In the genomic region with DNA sequence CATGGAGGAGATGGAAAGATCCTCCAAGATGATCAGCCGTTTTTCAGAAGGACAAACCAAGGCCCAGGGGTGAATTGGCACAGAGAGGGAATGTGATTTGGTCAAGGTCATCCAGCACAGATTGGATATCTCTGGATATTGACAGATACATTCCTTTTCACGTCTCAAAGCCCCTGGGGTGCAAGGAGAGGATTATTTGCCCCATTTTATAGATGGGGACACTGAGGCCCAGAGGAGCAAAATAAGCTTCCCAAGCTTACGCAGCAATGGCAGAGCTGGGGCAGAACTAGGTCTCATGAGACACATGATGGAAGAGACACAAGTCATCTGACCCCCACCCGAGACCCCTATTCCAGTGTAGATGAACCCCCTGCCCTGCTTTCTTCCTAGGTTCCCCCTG, we compare ENCODE assay signal across 10 cellular contexts. TPM values are rescaled to one million over a fixed set of nuclear protein-coding genes. Genes with fewer than 3 reads are reported as not detected.
DNase-seq lines count a peak whose midpoint lies in the region; ATAC-seq and TF ChIP-seq lines count a peak whose summit lies in the region.
"Had no signal": no experiment of that assay in that cellular context is flagged by ENCODE, and none has a peak within 500 bp of the region (broad histone marks: within the 10 kb centered on the region; RNA-seq: fewer than 3 reads in every experiment).

No MANE protein-coding gene starts in this region.

- no peak for ATAC-seq in GM23338
- no peak for ATAC-seq in lung (ENCODE audit: insufficient read depth, low FRiP score)
- no peak for ATAC-seq in HG02981 (IDR thresholded peaks at IDR 0.05; ENCODE audit: unreplicated experiment)

- WGBS in lung, 2 donors, result 80 to 82% methylated on average over 4 of the region's 4 CpGs

- no peak overlapping the region for H3K27ac Mint-ChIP-seq in GM23338

- H3K9me2 ChIP-seq in GM23338 (ENCODE audit: insufficient read depth), result no peaks in the 10 kb centered on the region

- no peak overlapping the region for H3K9ac ChIP-seq in subcutaneous abdominal adipose tissue (ENCODE audit: low read length in 5 of 5)

- H3K79me2 ChIP-seq in GM23338 (replicated peaks; ENCODE audit: insufficient read depth), result no peaks in the 10 kb centered on the region

- H3K4me1 Mint-ChIP-seq in GM23338, result peaks cover 34% of the 10 kb centered on the region

- H3K36me3 Mint-ChIP-seq in GM23338 (ENCODE audit: low read depth), result no peaks in the 10 kb centered on the region

- DNase-seq in GM23338 (ENCODE audit: low spot score) (no peak), lung (ENCODE audit: low spot score) (no peak), mucosa of gallbladder (ENCODE audit: low spot score) (no peak), NCI-H2227 (lab: John Stamatoyannopoulos, UW; ENCODE audit: unreplicated experiment) (no peak), AML-193 (lab: John Stamatoyannopoulos, UW) (no peak)
- DNase-seq: activated gamma-delta T cell; effector memory CD4-positive, alpha-beta T cell had no signal

- peaks cover 14% of the 10 kb centered on the region for H3K27me3 Mint-ChIP-seq in GM23338 (ENCODE audit: insufficient read depth, low read depth, poor library complexity)

- H3K4me3 ChIP-seq in GM23338 (no peak overlapping the region), lung (no peak overlapping the region), subcutaneous abdominal adipose tissue (ENCODE audit: low read depth in 1 of 5, low read length in 5 of 5) (peak overlapping the region in 3 of 5 donors; percentile 23 to 72 (median 62))

- 0 out of 2 replicates have a peak, but pooled peaks cover 4% of the 10 kb centered on the region for H3F3A ChIP-seq in GM23338 (replicated peaks; ENCODE audit: low read depth)

- TF ChIP-seq CTCF in GM23338 (conservative IDR thresholded peaks at IDR 0.05; ENCODE audit: low read depth in 2 of 2) (no peak), lung (IDR thresholded peaks at IDR 0.05; ENCODE audit: control extremely low read depth, extremely low read depth) (no peak)

- H3K4me3 Mint-ChIP-seq in GM23338, result no peak overlapping the region

- H3K27ac ChIP-seq in GM23338 (ENCODE audit: low read depth) (no peak overlapping the region), angular gyrus (ENCODE audit: low read depth, low read length) (peak overlapping the region; percentile 59), lung (ENCODE audit: low read depth in 1 of 2, low read length in 1 of 2) (peak overlapping the region; percentile 43 to 69), subcutaneous abdominal adipose tissue (ENCODE audit: low read depth, low read length) (peak overlapping the region; percentile 70)

- peaks cover 25% of the 10 kb centered on the region for H3K4me1 ChIP-seq in GM23338 (ENCODE audit: insufficient read depth)
- peaks cover 0 to 3% of the 10 kb centered on the region in 2 donors for H3K4me1 ChIP-seq in lung (ENCODE audit: control insufficient read depth in 2 of 2, insufficient read depth in 2 of 2, low read length in 2 of 2)
- H3K4me1 ChIP-seq in subcutaneous abdominal adipose tissue (ENCODE audit: control insufficient read depth in 5 of 5, insufficient read depth in 5 of 5, low read length in 5 of 5), result peaks cover 3 to 80% (median 63%) of the 10 kb centered on the region in 5 donors

- no peak overlapping the region for H3K4me2 ChIP-seq in GM23338

- no peaks in the 10 kb centered on the region for H3K9me3 Mint-ChIP-seq in GM23338

- no peaks in the 10 kb centered on the region for H4K20me1 ChIP-seq in GM23338 (replicated peaks; ENCODE audit: insufficient read depth)

- no peaks in the 10 kb centered on the region for H3K36me3 ChIP-seq in GM23338 (ENCODE audit: insufficient read depth)
- no peaks in the 10 kb centered on the region for H3K36me3 ChIP-seq in lung (ENCODE audit: control insufficient read depth in 2 of 2, insufficient read depth in 2 of 2, low read length in 2 of 2)
- peaks cover 0 to 5% (median 0%) of the 10 kb centered on the region in 5 donors for H3K36me3 ChIP-seq in subcutaneous abdominal adipose tissue (ENCODE audit: control insufficient read depth in 5 of 5, insufficient read depth in 5 of 5, low read length in 5 of 5)

- no peaks in the 10 kb centered on the region for H3K9me3 ChIP-seq in lung (ENCODE audit: control insufficient read depth in 2 of 2, insufficient read depth in 1 of 2, low read length in 1 of 2)
- H3K9me3 ChIP-seq in subcutaneous abdominal adipose tissue (ENCODE audit: control insufficient read depth in 5 of 5, low read length in 5 of 5), result no peaks in the 10 kb centered on the region

- H3K27me3 ChIP-seq in GM23338 (ENCODE audit: insufficient read depth), result no peaks in the 10 kb centered on the region
- H3K27me3 ChIP-seq in lung (ENCODE audit: control insufficient read depth, insufficient read depth), result no peaks in the 10 kb centered on the region
- peaks cover 0 to 33% (median 9%) of the 10 kb centered on the region in 5 donors for H3K27me3 ChIP-seq in subcutaneous abdominal adipose tissue (ENCODE audit: control insufficient read depth in 5 of 5, insufficient read depth in 4 of 5, low read length in 5 of 5)

- 0 out of 2 replicates have a peak overlapping the region, but pooled peaks have one; percentile 98 for H2AFZ ChIP-seq in GM23338

TF ChIP-seq in GM23338, 12 proteins besides CTCF, POLR2A, EP300 and RAD21 (continues in another document):
- TF ChIP-seq POLR2AphosphoS5 (IDR thresholded peaks at IDR 0.05; ENCODE audit: low read depth) (no peak), CREB1 (CRISPR knock-in tag; IDR thresholded peaks at IDR 0.05; ENCODE audit: low read depth) (no peak), EZH2phosphoT487 (IDR thresholded peaks at IDR 0.05; ENCODE audit: unreplicated experiment) (no peak), STAT1 (IDR thresholded peaks at IDR 0.05; ENCODE audit: unreplicated experiment) (no peak), NANOG (IDR thresholded peaks at IDR 0.05; ENCODE audit: borderline replicate concordance) (no peak), EZH2 (IDR thresholded peaks at IDR 0.05; ENCODE audit: low read depth, unreplicated experiment) (no peak)
- TF ChIP-seq, protein P1, sequence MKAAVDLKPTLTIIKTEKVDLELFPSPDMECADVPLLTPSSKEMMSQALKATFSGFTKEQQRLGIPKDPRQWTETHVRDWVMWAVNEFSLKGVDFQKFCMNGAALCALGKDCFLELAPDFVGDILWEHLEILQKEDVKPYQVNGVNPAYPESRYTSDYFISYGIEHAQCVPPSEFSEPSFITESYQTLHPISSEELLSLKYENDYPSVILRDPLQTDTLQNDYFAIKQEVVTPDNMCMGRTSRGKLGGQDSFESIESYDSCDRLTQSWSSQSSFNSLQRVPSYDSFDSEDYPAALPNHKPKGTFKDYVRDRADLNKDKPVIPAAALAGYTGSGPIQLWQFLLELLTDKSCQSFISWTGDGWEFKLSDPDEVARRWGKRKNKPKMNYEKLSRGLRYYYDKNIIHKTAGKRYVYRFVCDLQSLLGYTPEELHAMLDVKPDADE (IDR thresholded peaks at IDR 0.05), result no peak
- TF ChIP-seq, protein P2, sequence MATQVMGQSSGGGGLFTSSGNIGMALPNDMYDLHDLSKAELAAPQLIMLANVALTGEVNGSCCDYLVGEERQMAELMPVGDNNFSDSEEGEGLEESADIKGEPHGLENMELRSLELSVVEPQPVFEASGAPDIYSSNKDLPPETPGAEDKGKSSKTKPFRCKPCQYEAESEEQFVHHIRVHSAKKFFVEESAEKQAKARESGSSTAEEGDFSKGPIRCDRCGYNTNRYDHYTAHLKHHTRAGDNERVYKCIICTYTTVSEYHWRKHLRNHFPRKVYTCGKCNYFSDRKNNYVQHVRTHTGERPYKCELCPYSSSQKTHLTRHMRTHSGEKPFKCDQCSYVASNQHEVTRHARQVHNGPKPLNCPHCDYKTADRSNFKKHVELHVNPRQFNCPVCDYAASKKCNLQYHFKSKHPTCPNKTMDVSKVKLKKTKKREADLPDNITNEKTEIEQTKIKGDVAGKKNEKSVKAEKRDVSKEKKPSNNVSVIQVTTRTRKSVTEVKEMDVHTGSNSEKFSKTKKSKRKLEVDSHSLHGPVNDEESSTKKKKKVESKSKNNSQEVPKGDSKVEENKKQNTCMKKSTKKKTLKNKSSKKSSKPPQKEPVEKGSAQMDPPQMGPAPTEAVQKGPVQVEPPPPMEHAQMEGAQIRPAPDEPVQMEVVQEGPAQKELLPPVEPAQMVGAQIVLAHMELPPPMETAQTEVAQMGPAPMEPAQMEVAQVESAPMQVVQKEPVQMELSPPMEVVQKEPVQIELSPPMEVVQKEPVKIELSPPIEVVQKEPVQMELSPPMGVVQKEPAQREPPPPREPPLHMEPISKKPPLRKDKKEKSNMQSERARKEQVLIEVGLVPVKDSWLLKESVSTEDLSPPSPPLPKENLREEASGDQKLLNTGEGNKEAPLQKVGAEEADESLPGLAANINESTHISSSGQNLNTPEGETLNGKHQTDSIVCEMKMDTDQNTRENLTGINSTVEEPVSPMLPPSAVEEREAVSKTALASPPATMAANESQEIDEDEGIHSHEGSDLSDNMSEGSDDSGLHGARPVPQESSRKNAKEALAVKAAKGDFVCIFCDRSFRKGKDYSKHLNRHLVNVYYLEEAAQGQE (IDR thresholded peaks at IDR 0.05; ENCODE audit: unreplicated experiment), result no peak

RNA-seq across cellular contexts. Expression of a gene that starts 0.9 kb away (rescaled TPM):
- 7.1 and 11.3 TPM in 2 replicates for total RNA-seq in GM23338 (2014; rRNA removed; shearing (Covaris generic))
- 4.1 and 4.5 TPM in 2 replicates for polyA plus RNA-seq in GM23338 (2016; fragmentation: Nextera tagmentation; extraction: Ambion mirVana)
- total RNA-seq in lung, result 100 to 1,000 TPM; 110 to 215 TPM
- polyA plus RNA-seq in lung, result 10 to 100 TPM; 33.6 to 46.5 TPM
- total RNA-seq in mucosa of gallbladder, result 97.8 TPM

RNA-seq across cellular contexts. Expression of a gene that starts 10.0 kb away (rescaled TPM):
- not detected in 2 replicates for total RNA-seq in GM23338 (2014; rRNA removed; shearing (Covaris generic))
- polyA plus RNA-seq in GM23338 (2016; fragmentation: Nextera tagmentation; extraction: Ambion mirVana), result not detected in 2 replicates
- under 1 TPM; 0.25 to 0.43 TPM for total RNA-seq in lung
- under 1 TPM; 0.09 to 0.28 TPM for polyA plus RNA-seq in lung
- 0.29 TPM for total RNA-seq in mucosa of gallbladder

RNA-seq across cellular contexts. Expression of a gene that starts 33.3 kb away (rescaled TPM):
- not detected in 2 replicates for total RNA-seq in GM23338 (2014; rRNA removed; shearing (Covaris generic))
- not detected in 2 replicates for polyA plus RNA-seq in GM23338 (2016; fragmentation: Nextera tagmentation; extraction: Ambion mirVana)
- total RNA-seq in lung, result under 1 TPM in 1 of 2 donors, not detected in 1; 0.06 TPM
- polyA plus RNA-seq in lung, result under 1 TPM; 0.02 to 0.03 TPM
- total RNA-seq in mucosa of gallbladder, result not detected

Comparison
In these comparisons a context has a peak if more than half of its experiments do, and no peak if none do; other contexts are left out.
1. H3K4me3 ChIP-seq: peak in subcutaneous abdominal adipose tissue (3 of 5); none in GM23338 (single experiment) and lung (single experiment).